ENCODE assay signal across 8 cellular contexts in the genomic region with DNA sequence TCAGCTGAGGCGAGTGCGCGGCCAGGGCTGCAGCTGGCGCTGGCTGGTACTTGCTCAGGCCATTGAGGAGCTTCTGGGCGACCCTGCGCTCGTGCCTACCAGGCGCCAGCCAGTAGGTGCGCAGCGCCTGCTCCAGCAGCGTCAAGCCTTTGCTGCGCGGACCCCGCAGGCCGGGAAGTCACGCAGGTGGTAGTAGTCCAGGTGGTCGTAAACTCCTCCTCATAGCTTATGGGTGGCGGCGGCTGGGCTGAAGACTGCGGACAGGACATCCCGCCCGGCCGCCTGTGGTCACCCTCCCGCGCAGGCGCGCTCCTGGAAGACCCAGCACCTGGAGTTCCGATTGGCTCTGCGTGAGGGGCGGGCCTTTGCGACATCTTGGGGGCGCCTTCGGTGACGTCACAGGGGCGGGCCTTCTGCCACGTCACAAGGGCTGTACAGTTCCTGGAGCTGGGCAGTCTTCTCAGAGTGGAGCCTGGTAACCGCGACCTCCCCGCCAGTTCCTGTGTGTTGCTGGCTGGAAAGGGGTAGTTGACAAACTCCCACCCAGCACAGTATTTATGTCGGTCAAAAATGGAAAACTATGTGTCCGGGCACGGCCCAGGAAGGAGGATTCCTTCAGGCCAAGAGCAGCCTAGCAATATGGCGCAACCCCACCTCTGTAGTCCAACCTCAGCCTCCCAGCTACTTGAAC.
DNase-seq lines count a peak whose midpoint lies in the region; ATAC-seq lines count a peak whose summit lies in the region.
"Not testable (repeated sequence)": the region's sequence is repeated elsewhere in the genome, so short reads cannot be mapped to it uniquely, and the experiment has no call there.

No MANE protein-coding gene starts in this region.

- H3K9ac ChIP-seq in mesenchymal stem cell (ENCODE audit: low read length) = peak overlapping the region; percentile 90

- H3K9me3 ChIP-seq in effector memory CD4-positive, alpha-beta T cell (ENCODE audit: control insufficient read depth, low read length); mesenchymal stem cell (ENCODE audit: control insufficient read depth, low read length): not testable (repeated sequence)

- in situ Hi-C loops in Caki2 (cut with HindIII; ENCODE audit: low pct_unique_long_range_greater_than_20kb, low sequenced_read_pairs) = not testable (repeated sequence)

- peak overlapping the region; percentile 78 for H3K27ac ChIP-seq in effector memory CD4-positive, alpha-beta T cell (ENCODE audit: insufficient read depth, low read length, poor library complexity, severe bottlenecking)
- H3K27ac ChIP-seq in mesenchymal stem cell (ENCODE audit: low read length, poor library complexity, severe bottlenecking) = not testable (repeated sequence)

- H2BK120ac ChIP-seq in mesenchymal stem cell (ENCODE audit: low read depth, low read length) = not testable (repeated sequence)

- peak overlapping the region; percentile 83 for H4K8ac ChIP-seq in mesenchymal stem cell (ENCODE audit: low read length)

- peak overlapping the region; percentile 100 for H2AFZ ChIP-seq in mesenchymal stem cell (ENCODE audit: low read depth, low read length)

- peak; percentile 91 for DNase-seq in Caki2 (ENCODE audit: low read depth)
- DNase-seq in HT-29 (ENCODE audit: low spot score) = peak; percentile 92
- DNase-seq in NK-92 treated with Interleukin-12 subunit alpha and Interleukin-12 subunit beta, amount 100 ng/mL, for 24 hours (lab: John Stamatoyannopoulos, UW) = peak; percentile 93
- DNase-seq in activated CD8-positive, alpha-beta memory T cell treated with anti-CD3 and anti-CD28 coated beads for 4 hours (ENCODE audit: low read depth in 2 of 2) = peak; percentile 90 to 91
- DNase-seq in effector memory CD4-positive, alpha-beta T cell = peak; percentile 87 to 95 (median 90)
- peak; percentile 94 for DNase-seq in mesenchymal stem cell
- peak; percentile 74 for DNase-seq in stimulated activated CD8-positive, alpha-beta memory T cell treated with anti-CD3 and anti-CD28 coated beads, Interleukin-12 subunit alpha, Interleukin-12 subunit beta, amount 100 ng/mL, for 24 hours (ENCODE audit: extremely low read depth)

- not testable (repeated sequence) for H2BK12ac ChIP-seq in mesenchymal stem cell (ENCODE audit: low read length in 2 of 2)

- peak overlapping the region; percentile 35 for H2BK5ac ChIP-seq in mesenchymal stem cell (ENCODE audit: low read depth, low read length, poor library complexity, severe bottlenecking)

- not testable (repeated sequence) for H3K4me1 ChIP-seq in effector memory CD4-positive, alpha-beta T cell (ENCODE audit: control insufficient read depth, insufficient read depth, low read length, poor library complexity, severe bottlenecking); mesenchymal stem cell (ENCODE audit: control insufficient read depth, insufficient read depth, low read depth, low read length)

- H2AK5ac ChIP-seq in mesenchymal stem cell (ENCODE audit: low read length, severe bottlenecking) = not testable (repeated sequence)

- H3K36me3 ChIP-seq in effector memory CD4-positive, alpha-beta T cell (ENCODE audit: control insufficient read depth, insufficient read depth, low read length); mesenchymal stem cell (ENCODE audit: control insufficient read depth in 1 of 2, insufficient read depth in 2 of 2, low read depth in 1 of 2, low read length in 2 of 2): not testable (repeated sequence)

- H3K14ac ChIP-seq in mesenchymal stem cell (ENCODE audit: low read length in 2 of 2) = peak overlapping the region in 1 of 2 experiments; percentile 73

- H3K4me2 ChIP-seq in mesenchymal stem cell (ENCODE audit: low read length, poor library complexity, severe bottlenecking) = peak overlapping the region; percentile 47

- peak overlapping the region; percentile 84 for H3K4me3 ChIP-seq in effector memory CD4-positive, alpha-beta T cell (ENCODE audit: insufficient read depth, low read depth, low read length, poor library complexity, severe bottlenecking)
- peak overlapping the region; percentile 92 to 96 for H3K4me3 ChIP-seq in mesenchymal stem cell (ENCODE audit: insufficient read depth in 1 of 2, low read depth in 1 of 2, low read length in 2 of 2)

- H2BK15ac ChIP-seq in mesenchymal stem cell (ENCODE audit: low read depth, poor library complexity, severe bottlenecking) = not testable (repeated sequence)

- H3K79me1 ChIP-seq in mesenchymal stem cell (replicated peaks; ENCODE audit: low read length, poor library complexity, severe bottlenecking) = not testable (repeated sequence)

- peak overlapping the region in 1 of 2 experiments; percentile 87 for H3K4ac ChIP-seq in mesenchymal stem cell (ENCODE audit: low read depth in 1 of 2, low read length in 2 of 2)

- not testable (repeated sequence) for H3K27me3 ChIP-seq in effector memory CD4-positive, alpha-beta T cell (replicated peaks; ENCODE audit: control insufficient read depth, insufficient read depth, low read length, poor library complexity, severe bottlenecking); mesenchymal stem cell (ENCODE audit: control insufficient read depth in 1 of 2, insufficient read depth in 1 of 2, low read length in 2 of 2)

- peak; percentile 98 for ATAC-seq in GM21360 (IDR thresholded peaks at IDR 0.05; ENCODE audit: unreplicated experiment)

- peak overlapping the region in 1 of 2 experiments; percentile 93 for H3K23ac ChIP-seq in mesenchymal stem cell (ENCODE audit: low read length in 2 of 2)

- H3K18ac ChIP-seq in mesenchymal stem cell (ENCODE audit: low read depth in 1 of 2, low read length in 2 of 2) = peak overlapping the region; percentile 62 to 92

- peak overlapping the region; percentile 52 for H4K91ac ChIP-seq in mesenchymal stem cell (ENCODE audit: low read length)

- WGBS in mesenchymal stem cell = 7% methylated on average over 39 of the region's 43 CpGs
